ENCODE assay signal across 17 cellular contexts in genomic region chr11:428295-428694, GRCh38. TPM values are rescaled to one million over a fixed set of nuclear protein-coding genes. Genes with fewer than 3 reads are reported as not detected.
"Had no signal": no experiment of that assay in that cellular context is flagged by ENCODE, and none has a peak within 500 bp of the region (broad histone marks: within the 10 kb centered on the region; RNA-seq: fewer than 3 reads in every experiment).

No MANE protein-coding gene starts in this region.

- FAIRE-seq: endometrium, keratinocyte had no signal

- H3K4me3 ChIP-seq: esophagus muscularis mucosa, gastrocnemius medialis, heart right ventricle, uterus had no signal

- H3K27ac ChIP-seq: esophagus muscularis mucosa, gastrocnemius medialis, heart right ventricle, neutrophil, uterus had no signal

- H3K4me1 ChIP-seq: esophagus muscularis mucosa, gastrocnemius medialis, heart right ventricle, uterus had no signal

- H3K36me3 ChIP-seq: esophagus muscularis mucosa, gastrocnemius medialis, heart right ventricle, neutrophil, uterus had no signal

- H3K27me3 ChIP-seq: uterus had no signal

- ATAC-seq: gastrocnemius medialis; stimulated activated memory B cell treated with anti-CD40 and anti-IgM and Interleukin-4, amounts not matched to agents 10 μg/mL and 1 μg/mL and 100 μg/mL, for 72 hours had no signal

- H3K9me3 ChIP-seq: esophagus muscularis mucosa, gastrocnemius medialis, neutrophil, uterus had no signal

- DNase-seq: effector memory CD4-positive, alpha-beta T cell; gastrocnemius medialis; hypothalamus; immature natural killer cell; midbrain; stimulated activated CD4-positive, alpha-beta T cell treated with anti-CD3 and anti-CD28 coated beads, Interleukin-15, amount 100 ng/mL, for 24 hours; stimulated activated CD4-positive, alpha-beta T cell treated with anti-CD3 and anti-CD28 coated beads, Interleukin-1b, Interleukin-23, amount 100 ng/mL, for 48 hours; stimulated activated CD4-positive, alpha-beta T cell treated with anti-CD3 and anti-CD28 coated beads, Interleukin-4, amount 100 ng/mL, for 24 hours; uterus had no signal

RNA-seq across cellular contexts. Expression of gene ANO9, which starts 13.5 kb away (rescaled TPM):
- total RNA-seq: fibroblast of villous mesenchyme, osteoblast had no signal

RNA-seq across cellular contexts. Expression of gene B4GALNT4, which starts 59.0 kb away (rescaled TPM):
- total RNA-seq: gastrocnemius medialis had no signal
